Comparison of ENCODE assay signal across 39 cellular contexts in genomic region chr4:88390128-88390527, GRCh38.
"Had no signal": no experiment of that assay in that cellular context is flagged by ENCODE, and none has a peak within 500 bp of the region (broad histone marks: within the 10 kb centered on the region; RNA-seq: fewer than 3 reads in every experiment).

No MANE protein-coding gene starts in this region.

- H3K9me3 Mint-ChIP-seq: activated naive CD4-positive, alpha-beta T cell treated with anti-CD3 and anti-CD28 coated beads for 36 hours; activated naive CD4-positive, alpha-beta T cell treated with anti-CD3 and anti-CD28 coated beads, Interleukin-2, amount 10 ng/mL, durations not matched to agents 7 days and 5 days; activated naive CD4-positive, alpha-beta T cell treated with anti-CD3 and anti-CD28 coated beads, Interleukin-2, amount 50 U/mL, for 72 hours; activated naive CD8-positive, alpha-beta T cell treated with anti-CD3 and anti-CD28 coated beads for 36 hours; activated naive CD8-positive, alpha-beta T cell treated with anti-CD3 and anti-CD28 coated beads, Interleukin-2, amount 50 U/mL, for 24 hours; activated T-cell treated with anti-CD3 and anti-CD28 coated beads, Interleukin-2, amount 50 U/mL, for 24 hours; activated T-cell treated with anti-CD3 and anti-CD28 coated beads, Interleukin-2, amount 50 U/mL, for 4 hours; activated T-cell treated with anti-CD3 and anti-CD28 coated beads, Interleukin-2, amount 50 U/mL, for 72 hours; activated T-helper 17 cell treated with anti-CD3 and anti-CD28 coated beads, Interleukin-2, amount 50 U/mL, for 72 hours; activated T-helper 2 cell treated with anti-CD3 and anti-CD28 coated beads, Interferon-gamma antibody, Interleukin-2, Interleukin-4, amounts not matched to agents 10 μg/mL and 5 μg/mL and 100 μg/mL, durations not matched to agents 14 hours and 24 hours and 36 hours; brain; central memory CD8-positive, alpha-beta T cell had no signal

- H3K27ac Mint-ChIP-seq: activated naive CD4-positive, alpha-beta T cell treated with anti-CD3 and anti-CD28 coated beads for 36 hours; activated naive CD4-positive, alpha-beta T cell treated with anti-CD3 and anti-CD28 coated beads, Interleukin-2, amount 10 ng/mL, durations not matched to agents 7 days and 5 days; activated naive CD4-positive, alpha-beta T cell treated with anti-CD3 and anti-CD28 coated beads, Interleukin-2, amount 50 U/mL, for 72 hours; activated naive CD8-positive, alpha-beta T cell; activated naive CD8-positive, alpha-beta T cell treated with anti-CD3 and anti-CD28 coated beads for 36 hours; activated naive CD8-positive, alpha-beta T cell treated with anti-CD3 and anti-CD28 coated beads, Interleukin-2, amount 10 ng/mL, durations not matched to agents 7 days and 5 days; activated naive CD8-positive, alpha-beta T cell treated with anti-CD3 and anti-CD28 coated beads, Interleukin-2, amount 50 U/mL, for 24 hours; activated T-cell treated with anti-CD3 and anti-CD28 coated beads, Interleukin-2, amount 50 U/mL, for 24 hours; activated T-helper 1 cell treated with anti-CD3 and anti-CD28 coated beads, Interleukin-12 subunit alpha, Interleukin-12 subunit beta, Interleukin-2, Interleukin-4 antibody, amounts not matched to agents 30 ng/mL and 10 ng/mL and 1 ng/mL, durations not matched to agents 14 hours and 24 hours and 36 hours; activated T-helper 2 cell treated with anti-CD3 and anti-CD28 coated beads, Interferon-gamma antibody, Interleukin-2, Interleukin-4, amounts not matched to agents 10 μg/mL and 5 μg/mL and 100 μg/mL, durations not matched to agents 14 hours and 24 hours and 36 hours; brain had no signal

- H3K4me1 Mint-ChIP-seq: activated naive CD8-positive, alpha-beta T cell treated with anti-CD3 and anti-CD28 coated beads, Interleukin-2, amount 50 U/mL, for 24 hours; brain; central memory CD8-positive, alpha-beta T cell had no signal

- H3K4me1 ChIP-seq: adrenal gland, ascending aorta, body of pancreas, breast epithelium had no signal

- H3K27ac ChIP-seq: adrenal gland, ascending aorta, body of pancreas, brain microvascular endothelial cell, breast epithelium, cardiac muscle cell had no signal

- H3K27me3 ChIP-seq: adrenal gland, ascending aorta, body of pancreas, brain microvascular endothelial cell, breast epithelium, cardiac muscle cell had no signal

- H3K4me3 Mint-ChIP-seq: activated naive CD4-positive, alpha-beta T cell treated with anti-CD3 and anti-CD28 coated beads for 36 hours; activated naive CD4-positive, alpha-beta T cell treated with anti-CD3 and anti-CD28 coated beads, Interleukin-2, amount 10 ng/mL, durations not matched to agents 7 days and 5 days; activated naive CD8-positive, alpha-beta T cell; activated naive CD8-positive, alpha-beta T cell treated with anti-CD3 and anti-CD28 coated beads for 36 hours; activated naive CD8-positive, alpha-beta T cell treated with anti-CD3 and anti-CD28 coated beads, Interleukin-2, amount 10 ng/mL, durations not matched to agents 7 days and 5 days; activated naive CD8-positive, alpha-beta T cell treated with anti-CD3 and anti-CD28 coated beads, Interleukin-2, amount 50 U/mL, for 24 hours; activated T-cell treated with anti-CD3 and anti-CD28 coated beads, Interleukin-2, amount 50 U/mL, for 24 hours; activated T-cell treated with anti-CD3 and anti-CD28 coated beads, Interleukin-2, amount 50 U/mL, for 4 hours; activated T-cell treated with anti-CD3 and anti-CD28 coated beads, Interleukin-2, amount 50 U/mL, for 72 hours; activated T-helper 1 cell treated with anti-CD3 and anti-CD28 coated beads, Interleukin-12 subunit alpha, Interleukin-12 subunit beta, Interleukin-2, Interleukin-4 antibody, amounts not matched to agents 30 ng/mL and 10 ng/mL and 1 ng/mL, durations not matched to agents 14 hours and 24 hours and 36 hours; activated T-helper 17 cell treated with anti-CD3 and anti-CD28 coated beads, Interleukin-2, amount 50 U/mL, for 72 hours; brain; central memory CD8-positive, alpha-beta T cell had no signal

- DNase-seq: activated effector memory CD4-positive, alpha-beta T cell treated with anti-CD3 and anti-CD28 coated beads, Interleukin-2, amount 50 U/mL, for 16 hours; activated effector memory CD4-positive, alpha-beta T cell treated with Interleukin-2 at 50 U/mL for 16 hours; activated gamma-delta T cell; activated gamma-delta T cell treated with Interleukin-2 at 50 U/mL for 16 hours; activated naive CD4-positive, alpha-beta T cell treated with anti-CD3 and anti-CD28 coated beads for 36 hours; activated naive CD4-positive, alpha-beta T cell treated with anti-CD3 and anti-CD28 coated beads, Interleukin-2, amount 10 ng/mL, durations not matched to agents 7 days and 5 days; activated naive CD4-positive, alpha-beta T cell treated with anti-CD3 and anti-CD28 coated beads, Interleukin-2, amount 50 U/mL, for 16 hours; activated naive CD4-positive, alpha-beta T cell treated with Interleukin-2 at 50 U/mL for 16 hours; activated naive CD8-positive, alpha-beta T cell treated with anti-CD3 and anti-CD28 coated beads for 36 hours; activated naive CD8-positive, alpha-beta T cell treated with anti-CD3 and anti-CD28 coated beads, Interleukin-2, amount 10 ng/mL, durations not matched to agents 7 days and 5 days; activated naive CD8-positive, alpha-beta T cell treated with anti-CD3 and anti-CD28 coated beads, Interleukin-2, amount 50 U/mL, for 24 hours; activated T-cell treated with anti-CD3 and anti-CD28 coated beads, Interleukin-2, amount 50 U/mL, for 1 hour; activated T-cell treated with anti-CD3 and anti-CD28 coated beads, Interleukin-2, amount 50 U/mL, for 24 hours; activated T-cell treated with anti-CD3 and anti-CD28 coated beads, Interleukin-2, amount 50 U/mL, for 4 hours; activated T-cell treated with anti-CD3 and anti-CD28 coated beads, Interleukin-2, amount 50 U/mL, for 48 hours; activated T-cell treated with anti-CD3 and anti-CD28 coated beads, Interleukin-2, amount 50 U/mL, for 72 hours; adrenal gland; amniotic stem cell; amygdala; anterior cingulate cortex; aorta; body of pancreas; brain microvascular endothelial cell; caudate nucleus; central memory CD4-positive, alpha-beta T cell; cerebellar nuclear complex had no signal

- FAIRE-seq: astrocyte, bronchial epithelial cell, colon had no signal

- H3K27me3 Mint-ChIP-seq: activated naive CD4-positive, alpha-beta T cell treated with anti-CD3 and anti-CD28 coated beads, Interleukin-2, amount 10 ng/mL, durations not matched to agents 7 days and 5 days; activated naive CD8-positive, alpha-beta T cell; activated naive CD8-positive, alpha-beta T cell treated with anti-CD3 and anti-CD28 coated beads for 36 hours; activated naive CD8-positive, alpha-beta T cell treated with anti-CD3 and anti-CD28 coated beads, Interleukin-2, amount 10 ng/mL, durations not matched to agents 7 days and 5 days; activated naive CD8-positive, alpha-beta T cell treated with anti-CD3 and anti-CD28 coated beads, Interleukin-2, amount 50 U/mL, for 24 hours; activated T-cell treated with anti-CD3 and anti-CD28 coated beads, Interleukin-2, amount 50 U/mL, for 24 hours; activated T-helper 17 cell treated with anti-CD3 and anti-CD28 coated beads, Interleukin-2, amount 50 U/mL, for 72 hours; brain; central memory CD8-positive, alpha-beta T cell had no signal

- H3K36me3 ChIP-seq: adrenal gland, brain microvascular endothelial cell, breast epithelium, cardiac muscle cell had no signal

- ATAC-seq: activated naive CD4-positive, alpha-beta T cell treated with anti-CD3 and anti-CD28 coated beads, Interleukin-2, amount 50 U/mL, for 72 hours; activated naive CD8-positive, alpha-beta T cell treated with anti-CD3 and anti-CD28 coated beads, Interleukin-2, amount 50 U/mL, for 24 hours; activated T-cell treated with anti-CD3 and anti-CD28 coated beads, Interleukin-2, amount 50 U/mL, for 4 hours; activated T-cell treated with anti-CD3 and anti-CD28 coated beads, Interleukin-2, amount 50 U/mL, for 72 hours; activated T-helper 17 cell treated with anti-CD3 and anti-CD28 coated beads, Interleukin-2, amount 50 U/mL, for 72 hours; body of pancreas had no signal

- H3K36me3 Mint-ChIP-seq: brain had no signal

- H3K4me3 ChIP-seq: adrenal gland, ascending aorta, body of pancreas, breast epithelium, cardiac muscle cell had no signal

- H3K9me3 ChIP-seq: adrenal gland, ascending aorta, body of pancreas, breast epithelium had no signal
